In the genomic region with DNA sequence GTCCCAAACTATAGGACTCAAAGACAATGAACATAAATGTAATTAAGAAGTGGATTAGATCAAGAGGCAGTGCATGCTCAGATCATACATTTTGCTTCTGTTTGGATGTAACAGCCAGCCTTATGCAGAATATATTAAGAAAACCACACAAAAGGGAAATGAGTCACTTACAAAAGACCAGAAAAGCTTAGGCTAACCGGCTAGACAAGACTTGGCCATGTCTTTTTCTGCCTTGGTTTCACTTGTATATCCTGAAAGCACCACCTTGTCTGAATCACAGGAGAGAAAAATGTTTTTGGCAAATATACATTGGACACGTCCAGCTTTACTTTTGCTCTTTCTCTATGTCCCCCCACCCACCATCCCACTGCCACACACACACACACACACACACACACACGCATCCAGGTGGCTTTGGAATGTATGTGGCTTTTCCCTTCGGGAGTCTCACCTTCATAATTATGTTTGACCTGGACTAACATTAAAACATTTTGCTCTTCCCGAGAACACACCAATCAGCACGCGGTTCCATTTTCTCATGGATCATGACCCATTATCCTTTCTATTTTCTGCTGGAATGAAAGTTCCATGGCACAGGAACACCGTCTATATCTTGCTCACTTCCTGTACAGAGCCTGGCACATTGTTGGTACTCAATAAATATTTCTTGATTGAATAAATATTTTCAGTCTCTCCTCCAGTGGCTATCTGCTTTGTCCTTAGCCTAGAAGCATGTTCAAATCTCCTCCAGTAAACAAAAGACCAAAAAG, we compare ENCODE assay signal across 8 cellular contexts.
A peak's percentile ranks its signal among the peaks of the same experiment; 100 is the strongest.
DNase-seq lines count a peak whose midpoint lies in the region; ATAC-seq and TF ChIP-seq lines count a peak whose summit lies in the region.

No MANE protein-coding gene starts in this region.

- CTCF ChIA-PET in HCT116 (lab: Charles Lee): no interaction called here

- H3K36me3 ChIP-seq in HCT116 (ENCODE audit: control insufficient read depth in 1 of 2, insufficient read depth in 2 of 2, low read length in 2 of 2): no peaks in the 10 kb centered on the region
- no peaks in the 10 kb centered on the region for H3K36me3 ChIP-seq in HAP-1 (replicated peaks)
- no peaks in the 10 kb centered on the region for H3K36me3 ChIP-seq in mesendoderm (ENCODE audit: control insufficient read depth, insufficient read depth, low read length)

- no peak for TF ChIP-seq CTCF in HCT116 (IDR thresholded peaks at IDR 0.05 in 2 of 3, conservative IDR thresholded peaks at IDR 0.05 in 1 of 3; ENCODE audit: borderline replicate concordance in 1 of 3, insufficient read depth in 1 of 3, low read depth in 2 of 3, low read length in 2 of 3)

- H3K4me3 ChIP-seq in HCT116 (replicated peaks in 1 of 2; ENCODE audit: low read depth in 1 of 2, low read length in 2 of 2): no peak overlapping the region
- no peak overlapping the region for H3K4me3 ChIP-seq in HAP-1
- no peak overlapping the region for H3K4me3 ChIP-seq in mesendoderm (ENCODE audit: low read length)

- no peak overlapping the region for H2BK5ac ChIP-seq in mesendoderm (ENCODE audit: low read length)

- POLR2A ChIA-PET in HCT116 (lab: Charles Lee): no interaction called here

- in situ Hi-C loops in HAP-1 (cut with MboI; ENCODE audit: low sequenced_read_pairs): no loop called here

- H3K9ac ChIP-seq in HCT116 (ENCODE audit: low read length) (no peak overlapping the region), mesendoderm (ENCODE audit: low read length) (no peak overlapping the region)

- H2AFZ ChIP-seq in HCT116 (ENCODE audit: low read depth, low read length, poor library complexity, severe bottlenecking): no peak overlapping the region

- no peak overlapping the region for H3K18ac ChIP-seq in mesendoderm (ENCODE audit: low read length)

- no peak overlapping the region for H4K8ac ChIP-seq in mesendoderm (ENCODE audit: low read depth, low read length)

- H3K27ac ChIP-seq in HCT116 (ENCODE audit: low read depth, low read length) (no peak overlapping the region), mesendoderm (ENCODE audit: low read depth, low read length) (no peak overlapping the region)

- H4K20me1 ChIP-seq in HCT116 (ENCODE audit: insufficient read depth): no peaks in the 10 kb centered on the region

- H3K56ac ChIP-seq in mesendoderm (ENCODE audit: low read length): no peak overlapping the region

- no peak overlapping the region for H2BK15ac ChIP-seq in mesendoderm (replicated peaks; ENCODE audit: low read depth)

- H3K9me3 ChIP-seq in HCT116 (ENCODE audit: control insufficient read depth in 1 of 2, insufficient read depth in 1 of 2, low read depth in 1 of 2, low read length in 2 of 2) (no peaks in the 10 kb centered on the region), HAP-1 (no peaks in the 10 kb centered on the region)

- no peak overlapping the region for H4K5ac ChIP-seq in mesendoderm (ENCODE audit: low read length)

- ATAC-seq in HCT116: no peak

- DNase-seq in ELR (ENCODE audit: low read depth) (peak; percentile 74), HCT116 (ENCODE audit: low read depth, low spot score) (no peak), RKO (ENCODE audit: low spot score) (peak; percentile 14), glomerular endothelial cell (ENCODE audit: extremely low read depth, low read depth, low spot score) (peak; percentile 33), HAP-1 (ENCODE audit: low spot score in 2 of 2) (no peak), mesendoderm (no peak), NCI-H2029 (lab: John Stamatoyannopoulos, UW) (no peak), erythroblast (lab: John Stamatoyannopoulos, UW) (no peak)

- H3K79me1 ChIP-seq in mesendoderm (ENCODE audit: low read length): no peaks in the 10 kb centered on the region

- no peak overlapping the region for H2BK120ac ChIP-seq in mesendoderm (ENCODE audit: low read depth, low read length)

- intact Hi-C loops in HCT116 (cut with micrococcal nuclease): no loop called here

- no peak overlapping the region for H3K23ac ChIP-seq in mesendoderm (ENCODE audit: low read length)

- peaks cover 0 to 9% of the 10 kb centered on the region in 2 experiments; a peak in 1 of 4 replicates for H3K4me1 ChIP-seq in HCT116 (ENCODE audit: control insufficient read depth in 1 of 2, insufficient read depth in 2 of 2, low read length in 2 of 2)
- H3K4me1 ChIP-seq in HAP-1: no peaks in the 10 kb centered on the region; the same call in none of the 2 replicates
- H3K4me1 ChIP-seq in mesendoderm (ENCODE audit: control insufficient read depth, low read depth, low read length): no peaks in the 10 kb centered on the region

- no peak for TF ChIP-seq RAD21 in HCT116 (IDR thresholded peaks at IDR 0.05; ENCODE audit: low read depth)

- no TSS peak for BruUV-seq in HCT116 (replicated peaks; lab: Mats Ljungman, UMichigan)

- H3K4ac ChIP-seq in mesendoderm (ENCODE audit: low read depth, low read length): no peak overlapping the region

- RAD21 ChIA-PET in HCT116 (lab: Charles Lee; ENCODE audit: low non-redundant PET in 1 of 2, low total read pairs in 2 of 2, uncharacterized antibody in 2 of 2, unreplicated experiment in 2 of 2): no interaction called here

- peak overlapping the region; percentile 4; the same call in 1 of the 2 replicates for H3K4me2 ChIP-seq in HCT116 (ENCODE audit: low read length)
- no peak overlapping the region for H3K4me2 ChIP-seq in mesendoderm (ENCODE audit: low read length)

- H3K79me2 ChIP-seq in HCT116 (ENCODE audit: insufficient read depth, low read length) (no peaks in the 10 kb centered on the region), mesendoderm (ENCODE audit: control insufficient read depth, insufficient read depth, low read length) (no peaks in the 10 kb centered on the region)

- H2AK5ac ChIP-seq in mesendoderm (ENCODE audit: low read length): no peak overlapping the region

- H3K27me3 ChIP-seq in HCT116 (ENCODE audit: insufficient read depth, low read length): no peaks in the 10 kb centered on the region
- H3K27me3 ChIP-seq in HAP-1 (ENCODE audit: low read depth): no peaks in the 10 kb centered on the region
- no peaks in the 10 kb centered on the region for H3K27me3 ChIP-seq in mesendoderm (ENCODE audit: insufficient read depth, low read length, poor library complexity)

- no peaks in the 10 kb centered on the region for H3K9me2 ChIP-seq in HCT116 (ENCODE audit: insufficient read depth)

- no CpG with 5 or more reads among the region's 8 CpGs for WGBS in mesendoderm (ENCODE audit: extremely low coverage, insufficient coverage, low lambda C conversion rate)

- no peak for TF ChIP-seq POLR2A in HCT116 (IDR thresholded peaks at IDR 0.05; ENCODE audit: borderline replicate concordance, extremely low read depth, insufficient read depth, insufficient read length)
- no peak for TF ChIP-seq POLR2A in erythroblast (IDR thresholded peaks at IDR 0.05; ENCODE audit: low read length)

TF ChIP-seq in HCT116, 20 proteins besides CTCF, POLR2A, EP300 and RAD21 (continues in another document):
- TF ChIP-seq JUND (IDR thresholded peaks at IDR 0.05) (peak; percentile 43; the same call in 1 of the 2 replicates), POLR2AphosphoS5 (IDR thresholded peaks at IDR 0.05; ENCODE audit: low read depth, low read length) (no peak), EGR1 (IDR thresholded peaks at IDR 0.05; ENCODE audit: low read depth) (no peak), SRF (IDR thresholded peaks at IDR 0.05; ENCODE audit: low read depth) (no peak), FOSL1 (IDR thresholded peaks at IDR 0.05; ENCODE audit: low read depth) (0 out of 2 replicates have a peak, but pooled peaks have one; percentile 27), CEBPB (IDR thresholded peaks at IDR 0.05; ENCODE audit: low read depth) (no peak), MAX (IDR thresholded peaks at IDR 0.05) (no peak)
- TF ChIP-seq, protein P1, sequence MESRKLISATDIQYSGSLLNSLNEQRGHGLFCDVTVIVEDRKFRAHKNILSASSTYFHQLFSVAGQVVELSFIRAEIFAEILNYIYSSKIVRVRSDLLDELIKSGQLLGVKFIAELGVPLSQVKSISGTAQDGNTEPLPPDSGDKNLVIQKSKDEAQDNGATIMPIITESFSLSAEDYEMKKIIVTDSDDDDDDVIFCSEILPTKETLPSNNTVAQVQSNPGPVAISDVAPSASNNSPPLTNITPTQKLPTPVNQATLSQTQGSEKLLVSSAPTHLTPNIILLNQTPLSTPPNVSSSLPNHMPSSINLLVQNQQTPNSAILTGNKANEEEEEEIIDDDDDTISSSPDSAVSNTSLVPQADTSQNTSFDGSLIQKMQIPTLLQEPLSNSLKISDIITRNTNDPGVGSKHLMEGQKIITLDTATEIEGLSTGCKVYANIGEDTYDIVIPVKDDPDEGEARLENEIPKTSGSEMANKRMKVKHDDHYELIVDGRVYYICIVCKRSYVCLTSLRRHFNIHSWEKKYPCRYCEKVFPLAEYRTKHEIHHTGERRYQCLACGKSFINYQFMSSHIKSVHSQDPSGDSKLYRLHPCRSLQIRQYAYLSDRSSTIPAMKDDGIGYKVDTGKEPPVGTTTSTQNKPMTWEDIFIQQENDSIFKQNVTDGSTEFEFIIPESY (IDR thresholded peaks at IDR 0.05; ENCODE audit: extremely low read depth, insufficient replicate concordance, low read length): no peak
- TF ChIP-seq, protein P2, sequence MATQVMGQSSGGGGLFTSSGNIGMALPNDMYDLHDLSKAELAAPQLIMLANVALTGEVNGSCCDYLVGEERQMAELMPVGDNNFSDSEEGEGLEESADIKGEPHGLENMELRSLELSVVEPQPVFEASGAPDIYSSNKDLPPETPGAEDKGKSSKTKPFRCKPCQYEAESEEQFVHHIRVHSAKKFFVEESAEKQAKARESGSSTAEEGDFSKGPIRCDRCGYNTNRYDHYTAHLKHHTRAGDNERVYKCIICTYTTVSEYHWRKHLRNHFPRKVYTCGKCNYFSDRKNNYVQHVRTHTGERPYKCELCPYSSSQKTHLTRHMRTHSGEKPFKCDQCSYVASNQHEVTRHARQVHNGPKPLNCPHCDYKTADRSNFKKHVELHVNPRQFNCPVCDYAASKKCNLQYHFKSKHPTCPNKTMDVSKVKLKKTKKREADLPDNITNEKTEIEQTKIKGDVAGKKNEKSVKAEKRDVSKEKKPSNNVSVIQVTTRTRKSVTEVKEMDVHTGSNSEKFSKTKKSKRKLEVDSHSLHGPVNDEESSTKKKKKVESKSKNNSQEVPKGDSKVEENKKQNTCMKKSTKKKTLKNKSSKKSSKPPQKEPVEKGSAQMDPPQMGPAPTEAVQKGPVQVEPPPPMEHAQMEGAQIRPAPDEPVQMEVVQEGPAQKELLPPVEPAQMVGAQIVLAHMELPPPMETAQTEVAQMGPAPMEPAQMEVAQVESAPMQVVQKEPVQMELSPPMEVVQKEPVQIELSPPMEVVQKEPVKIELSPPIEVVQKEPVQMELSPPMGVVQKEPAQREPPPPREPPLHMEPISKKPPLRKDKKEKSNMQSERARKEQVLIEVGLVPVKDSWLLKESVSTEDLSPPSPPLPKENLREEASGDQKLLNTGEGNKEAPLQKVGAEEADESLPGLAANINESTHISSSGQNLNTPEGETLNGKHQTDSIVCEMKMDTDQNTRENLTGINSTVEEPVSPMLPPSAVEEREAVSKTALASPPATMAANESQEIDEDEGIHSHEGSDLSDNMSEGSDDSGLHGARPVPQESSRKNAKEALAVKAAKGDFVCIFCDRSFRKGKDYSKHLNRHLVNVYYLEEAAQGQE (IDR thresholded peaks at IDR 0.05; ENCODE audit: low read depth): no peak

Comparison
In these comparisons a context has a peak if more than half of its experiments do, and no peak if none do; other contexts are left out.
1. DNase-seq: peak in ELR (single experiment), RKO (single experiment) and glomerular endothelial cell (single experiment); none in HCT116 (single experiment), HAP-1 (0 of 2), mesendoderm (single experiment), NCI-H2029 (single experiment) and erythroblast (0 of 2).